Comparison of ENCODE assay signal across 7 cellular contexts in the genomic region with DNA sequence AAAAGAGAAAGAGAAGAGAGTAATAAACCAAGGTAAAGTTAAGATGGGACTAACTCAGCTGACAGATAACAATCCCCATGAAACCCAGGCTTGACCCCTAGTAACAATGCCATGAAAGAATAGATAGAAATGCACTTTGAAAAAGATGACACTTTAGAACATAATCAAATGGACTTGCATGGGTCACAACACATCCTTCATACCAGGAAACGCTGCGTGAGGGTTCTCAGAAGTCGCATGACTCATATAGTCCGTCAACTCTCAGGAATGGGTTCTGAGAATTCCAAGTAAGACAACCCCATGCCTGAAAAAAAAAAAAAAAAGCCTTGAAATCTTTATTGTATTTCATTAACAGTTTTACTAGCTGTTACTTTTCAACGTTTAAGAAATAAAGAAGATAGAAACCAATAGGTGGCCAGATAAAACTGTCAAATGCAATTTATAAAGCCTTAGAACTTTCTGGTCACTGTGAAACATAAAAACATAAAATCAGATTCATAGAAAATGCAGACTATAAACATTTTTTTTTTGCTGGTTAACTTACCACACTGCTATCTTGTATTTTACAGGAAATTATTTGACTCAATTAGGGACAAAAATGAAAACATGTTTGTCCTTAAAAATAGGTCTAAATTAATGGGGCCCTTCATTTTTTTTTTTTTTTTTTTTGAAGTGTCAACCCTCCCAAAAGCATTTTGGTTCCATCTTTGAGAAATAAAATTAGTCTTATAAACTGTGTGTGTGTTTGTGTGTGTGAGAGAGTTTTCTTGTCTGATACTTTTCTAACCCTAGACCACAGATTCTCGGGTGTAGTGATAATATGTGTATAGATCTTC.
DNase-seq lines count a peak whose midpoint lies in the region; ATAC-seq, FAIRE-seq and TF ChIP-seq lines count a peak whose summit lies in the region.

No MANE protein-coding gene starts in this region.

- H3K36me3 ChIP-seq in hepatocyte (replicated peaks; ENCODE audit: insufficient read depth, low read depth) (no peaks in the 10 kb centered on the region), stomach smooth muscle (ENCODE audit: control insufficient read depth in 2 of 2, insufficient read depth in 2 of 2, low read length in 2 of 2) (no peaks in the 10 kb centered on the region)

- H3K27me3 ChIP-seq in hepatocyte (no peaks in the 10 kb centered on the region), stomach smooth muscle (ENCODE audit: control insufficient read depth in 1 of 2, insufficient read depth in 2 of 2, low read length in 2 of 2) (no peaks in the 10 kb centered on the region)

- DNase-seq in LHCN-M2 (ENCODE audit: low read depth): peak; percentile 99
- peak; percentile 62 for DNase-seq in activated CD8-positive, alpha-beta T cell treated with anti-CD3 and anti-CD28 coated beads for 36 hours
- DNase-seq in hepatocyte (ENCODE audit: low spot score): peak; percentile 62
- DNase-seq in GM12892 (ENCODE audit: insufficient read length): no peak
- DNase-seq in NCI-H526 treated with DMSO at 0.1 percent for 48 hours (lab: John Stamatoyannopoulos, UW): no peak

- WGBS in hepatocyte (ENCODE audit: low lambda C conversion rate, missing lambda C conversion rate): 60% methylated on average over 6 of the region's 6 CpGs

- H3K4me1 Mint-ChIP-seq in activated CD8-positive, alpha-beta T cell treated with anti-CD3 and anti-CD28 coated beads for 36 hours (ENCODE audit: low read depth): peaks cover 10% of the 10 kb centered on the region

- no peak overlapping the region for H3K4me3 Mint-ChIP-seq in activated CD8-positive, alpha-beta T cell treated with anti-CD3 and anti-CD28 coated beads for 36 hours

- H3K4me3 ChIP-seq in hepatocyte (no peak overlapping the region), stomach smooth muscle (ENCODE audit: low read length in 2 of 2) (peak overlapping the region; percentile 29 to 50)

- peak overlapping the region; percentile 75 for H3K27ac Mint-ChIP-seq in activated CD8-positive, alpha-beta T cell treated with anti-CD3 and anti-CD28 coated beads for 36 hours

- no peaks in the 10 kb centered on the region for H3K9me3 Mint-ChIP-seq in activated CD8-positive, alpha-beta T cell treated with anti-CD3 and anti-CD28 coated beads for 36 hours

- H3K4me1 ChIP-seq in hepatocyte (ENCODE audit: insufficient read depth): no peaks in the 10 kb centered on the region
- H3K4me1 ChIP-seq in stomach smooth muscle (ENCODE audit: control insufficient read depth, insufficient read depth, low read length): no peaks in the 10 kb centered on the region

- no peaks in the 10 kb centered on the region for H3K36me3 Mint-ChIP-seq in activated CD8-positive, alpha-beta T cell treated with anti-CD3 and anti-CD28 coated beads for 36 hours (ENCODE audit: low read depth)

- no peak for TF ChIP-seq CTCF in activated CD8-positive, alpha-beta T cell treated with anti-CD3 and anti-CD28 coated beads for 36 hours (IDR thresholded peaks at IDR 0.05)
- TF ChIP-seq CTCF in hepatocyte (IDR thresholded peaks at IDR 0.05; ENCODE audit: poor library complexity): no peak

- H3K79me2 ChIP-seq in hepatocyte: no peaks in the 10 kb centered on the region

- TF ChIP-seq POLR2A in GM12892 (IDR thresholded peaks at IDR 0.05; ENCODE audit: low read depth, low read length): no peak

- intact Hi-C loops in activated CD8-positive, alpha-beta T cell treated with anti-CD3 and anti-CD28 coated beads for 36 hours (cut with micrococcal nuclease): no loop called here

- H3K27ac ChIP-seq in hepatocyte: no peak overlapping the region
- H3K27ac ChIP-seq in stomach smooth muscle (ENCODE audit: low read length): no peak overlapping the region

- no peaks in the 10 kb centered on the region for H4K20me1 ChIP-seq in hepatocyte (ENCODE audit: insufficient read depth, poor library complexity, severe bottlenecking)

- no peaks in the 10 kb centered on the region for H3K27me3 Mint-ChIP-seq in activated CD8-positive, alpha-beta T cell treated with anti-CD3 and anti-CD28 coated beads for 36 hours

- CTCF ChIA-PET in activated CD8-positive, alpha-beta T cell treated with anti-CD3 and anti-CD28 coated beads for 36 hours (lab: Charles Lee): no interaction called here

- no peak overlapping the region for H2AFZ ChIP-seq in hepatocyte

- H3K9me2 ChIP-seq in hepatocyte (replicated peaks; ENCODE audit: insufficient read depth): no peaks in the 10 kb centered on the region

- FAIRE-seq in GM12892 (lab: Jason Lieb, UNC): no peak

- H3K9ac ChIP-seq in stomach smooth muscle (ENCODE audit: low read length in 2 of 2): peak overlapping the region in 1 of 2 donors; percentile 31

- H3K9me3 ChIP-seq in hepatocyte (ENCODE audit: low read depth): no peaks in the 10 kb centered on the region
- no peaks in the 10 kb centered on the region for H3K9me3 ChIP-seq in stomach smooth muscle (ENCODE audit: control insufficient read depth in 2 of 2, low read length in 2 of 2)

- no peak overlapping the region for H3K4me2 ChIP-seq in hepatocyte

- ATAC-seq in activated CD8-positive, alpha-beta T cell treated with anti-CD3 and anti-CD28 coated beads for 36 hours: peak; percentile 73
- ATAC-seq in GM21423 (IDR thresholded peaks at IDR 0.05; ENCODE audit: unreplicated experiment): no peak

- POLR2A ChIA-PET in activated CD8-positive, alpha-beta T cell treated with anti-CD3 and anti-CD28 coated beads for 36 hours (lab: Charles Lee): no interaction called here

Comparison
In these comparisons a context has a peak if more than half of its experiments do, and no peak if none do; other contexts are left out.
1. DNase-seq: peak in LHCN-M2 (single experiment), activated CD8-positive, alpha-beta T cell treated with anti-CD3 and anti-CD28 coated beads for 36 hours (single experiment) and hepatocyte (single experiment); none in GM12892 (single experiment) and NCI-H526 treated with DMSO at 0.1 percent for 48 hours (single experiment).